In the genomic region with DNA sequence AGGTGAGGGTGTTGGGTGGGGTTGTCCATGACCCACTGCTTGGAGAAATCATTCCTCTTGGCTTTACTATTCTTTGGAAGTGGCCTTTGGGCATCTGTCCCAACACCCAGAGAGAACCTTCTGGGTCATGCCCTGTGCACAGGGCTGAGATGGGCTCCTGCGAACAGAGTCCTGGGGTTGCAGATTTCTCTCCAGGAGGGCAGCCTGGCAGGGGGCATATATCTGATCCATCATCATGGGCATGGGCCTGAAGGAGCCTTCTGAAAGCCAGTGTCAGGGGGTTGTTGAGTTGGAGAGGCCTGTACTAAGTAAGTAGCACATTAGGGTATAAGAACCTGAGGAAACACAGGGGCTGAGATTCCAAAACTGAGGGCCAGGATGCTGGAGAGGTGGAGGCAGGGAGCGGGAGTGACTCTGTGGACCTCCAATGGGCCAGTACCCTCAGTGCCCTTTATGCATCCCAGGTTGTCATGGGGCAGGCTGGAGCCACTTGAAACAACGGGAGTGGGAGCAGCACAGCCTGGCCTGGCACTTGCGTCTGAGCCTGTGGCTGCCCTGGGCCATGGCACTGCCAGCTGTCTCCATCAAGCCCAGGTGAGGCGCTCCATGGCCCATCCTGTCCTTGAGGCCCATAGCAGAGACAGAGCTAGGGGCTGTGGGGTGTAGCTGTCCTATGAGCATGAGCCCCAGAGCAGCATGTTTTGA, we compare ENCODE assay signal across 2 cellular contexts.
TF ChIP-seq lines count a peak whose summit lies in the region.

No MANE protein-coding gene starts in this region.

TF ChIP-seq in liver, 16 proteins besides CTCF, POLR2A, EP300 and RAD21 (continued from another document):
- TF ChIP-seq SP1 (IDR thresholded peaks at IDR 0.05) = no peak
- no peak for TF ChIP-seq GABPA (IDR thresholded peaks at IDR 0.05 in 1 of 2, conservative IDR thresholded peaks at IDR 0.05 in 1 of 2)
- no peak for TF ChIP-seq JUND (IDR thresholded peaks at IDR 0.05)
- no peak for TF ChIP-seq FOXA1 (IDR thresholded peaks at IDR 0.05)

TF ChIP-seq in WTC11, 78 proteins besides CTCF, POLR2A, EP300 and RAD21 (continued from another document):
- TF ChIP-seq, protein P1, sequence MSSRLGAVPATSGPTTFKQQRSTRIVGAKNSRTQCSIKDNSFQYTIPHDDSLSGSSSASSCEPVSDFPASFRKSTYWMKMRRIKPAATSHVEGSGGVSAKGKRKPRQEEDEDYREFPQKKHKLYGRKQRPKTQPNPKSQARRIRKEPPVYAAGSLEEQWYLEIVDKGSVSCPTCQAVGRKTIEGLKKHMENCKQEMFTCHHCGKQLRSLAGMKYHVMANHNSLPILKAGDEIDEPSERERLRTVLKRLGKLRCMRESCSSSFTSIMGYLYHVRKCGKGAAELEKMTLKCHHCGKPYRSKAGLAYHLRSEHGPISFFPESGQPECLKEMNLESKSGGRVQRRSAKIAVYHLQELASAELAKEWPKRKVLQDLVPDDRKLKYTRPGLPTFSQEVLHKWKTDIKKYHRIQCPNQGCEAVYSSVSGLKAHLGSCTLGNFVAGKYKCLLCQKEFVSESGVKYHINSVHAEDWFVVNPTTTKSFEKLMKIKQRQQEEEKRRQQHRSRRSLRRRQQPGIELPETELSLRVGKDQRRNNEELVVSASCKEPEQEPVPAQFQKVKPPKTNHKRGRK (CRISPR knock-in tag; IDR thresholded peaks at IDR 0.05; ENCODE audit: borderline replicate concordance) = no peak
- TF ChIP-seq GTF2I (CRISPR knock-in tag; conservative IDR thresholded peaks at IDR 0.05) = no peak
- no peak for TF ChIP-seq ZNF423 (CRISPR knock-in tag; IDR thresholded peaks at IDR 0.05)
- TF ChIP-seq NFYB (CRISPR knock-in tag; conservative IDR thresholded peaks at IDR 0.05; ENCODE audit: low read depth) = no peak
- no peak for TF ChIP-seq ZNF138 (CRISPR knock-in tag; conservative IDR thresholded peaks at IDR 0.05)
- TF ChIP-seq FOXJ3 (CRISPR knock-in tag; IDR thresholded peaks at IDR 0.05; ENCODE audit: borderline replicate concordance) = no peak
- no peak for TF ChIP-seq FOXK1 (CRISPR knock-in tag; IDR thresholded peaks at IDR 0.05)
- no peak for TF ChIP-seq CREM (CRISPR knock-in tag; IDR thresholded peaks at IDR 0.05)
- TF ChIP-seq, protein P2, sequence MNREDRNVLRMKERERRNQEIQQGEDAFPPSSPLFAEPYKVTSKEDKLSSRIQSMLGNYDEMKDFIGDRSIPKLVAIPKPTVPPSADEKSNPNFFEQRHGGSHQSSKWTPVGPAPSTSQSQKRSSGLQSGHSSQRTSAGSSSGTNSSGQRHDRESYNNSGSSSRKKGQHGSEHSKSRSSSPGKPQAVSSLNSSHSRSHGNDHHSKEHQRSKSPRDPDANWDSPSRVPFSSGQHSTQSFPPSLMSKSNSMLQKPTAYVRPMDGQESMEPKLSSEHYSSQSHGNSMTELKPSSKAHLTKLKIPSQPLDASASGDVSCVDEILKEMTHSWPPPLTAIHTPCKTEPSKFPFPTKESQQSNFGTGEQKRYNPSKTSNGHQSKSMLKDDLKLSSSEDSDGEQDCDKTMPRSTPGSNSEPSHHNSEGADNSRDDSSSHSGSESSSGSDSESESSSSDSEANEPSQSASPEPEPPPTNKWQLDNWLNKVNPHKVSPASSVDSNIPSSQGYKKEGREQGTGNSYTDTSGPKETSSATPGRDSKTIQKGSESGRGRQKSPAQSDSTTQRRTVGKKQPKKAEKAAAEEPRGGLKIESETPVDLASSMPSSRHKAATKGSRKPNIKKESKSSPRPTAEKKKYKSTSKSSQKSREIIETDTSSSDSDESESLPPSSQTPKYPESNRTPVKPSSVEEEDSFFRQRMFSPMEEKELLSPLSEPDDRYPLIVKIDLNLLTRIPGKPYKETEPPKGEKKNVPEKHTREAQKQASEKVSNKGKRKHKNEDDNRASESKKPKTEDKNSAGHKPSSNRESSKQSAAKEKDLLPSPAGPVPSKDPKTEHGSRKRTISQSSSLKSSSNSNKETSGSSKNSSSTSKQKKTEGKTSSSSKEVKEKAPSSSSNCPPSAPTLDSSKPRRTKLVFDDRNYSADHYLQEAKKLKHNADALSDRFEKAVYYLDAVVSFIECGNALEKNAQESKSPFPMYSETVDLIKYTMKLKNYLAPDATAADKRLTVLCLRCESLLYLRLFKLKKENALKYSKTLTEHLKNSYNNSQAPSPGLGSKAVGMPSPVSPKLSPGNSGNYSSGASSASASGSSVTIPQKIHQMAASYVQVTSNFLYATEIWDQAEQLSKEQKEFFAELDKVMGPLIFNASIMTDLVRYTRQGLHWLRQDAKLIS (CRISPR knock-in tag; IDR thresholded peaks at IDR 0.05; ENCODE audit: borderline replicate concordance) = no peak
TF ChIP-seq in WTC11: peak in this region for 0.
